In the genomic region with DNA sequence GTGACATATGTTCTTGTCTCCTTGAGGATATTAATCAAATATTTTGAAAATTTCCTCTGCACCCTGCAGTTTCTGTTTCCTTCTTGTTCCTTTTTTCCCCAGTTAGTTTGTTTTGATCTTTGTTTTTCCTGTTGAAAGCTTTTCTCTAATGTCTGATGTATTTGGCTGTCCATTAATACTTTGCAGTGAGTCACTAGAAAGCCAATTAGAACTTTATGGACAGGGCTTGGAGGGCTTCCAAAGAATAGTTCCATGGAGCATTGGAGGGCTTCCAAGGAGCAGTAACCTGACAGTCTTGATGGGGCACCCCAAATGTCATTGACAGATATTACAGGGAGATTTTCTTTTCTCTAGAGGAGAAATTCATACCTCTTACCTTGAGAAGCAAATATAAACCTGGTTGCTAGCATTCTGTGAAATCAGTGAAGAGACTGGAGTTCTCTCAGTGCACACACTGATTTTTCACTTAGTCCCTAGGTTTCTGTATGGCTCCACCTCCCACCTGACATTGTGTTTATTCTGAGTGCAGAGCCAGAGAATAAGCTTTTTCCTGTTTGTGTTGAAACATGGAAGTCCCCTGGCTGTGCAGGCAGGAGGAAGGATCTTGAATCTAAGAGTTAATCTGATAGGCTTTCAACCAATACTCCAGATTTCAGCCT, we compare ENCODE assay signal across 12 cellular contexts. TPM values are rescaled to one million over a fixed set of nuclear protein-coding genes. Genes with fewer than 3 reads are reported as not detected.
A peak's percentile ranks its signal among the peaks of the same experiment; 100 is the strongest.
DNase-seq lines count a peak whose midpoint lies in the region; ATAC-seq and TF ChIP-seq lines count a peak whose summit lies in the region.
"Had no signal": no experiment of that assay in that cellular context is flagged by ENCODE, and none has a peak within 500 bp of the region (broad histone marks: within the 10 kb centered on the region; RNA-seq: fewer than 3 reads in every experiment).

No MANE protein-coding gene starts in this region.

- ATAC-seq in HG03354 (IDR thresholded peaks at IDR 0.05; ENCODE audit: poor library complexity, severe bottlenecking, unreplicated experiment) (no peak), GM21786 (IDR thresholded peaks at IDR 0.05; ENCODE audit: unreplicated experiment) (no peak), HG02973 (IDR thresholded peaks at IDR 0.05; ENCODE audit: unreplicated experiment) (no peak)
- ATAC-seq: A549 had no signal

- peaks cover 47 to 48% of the 10 kb centered on the region in 2 donors for H3K36me3 ChIP-seq in ascending aorta
- H3K36me3 ChIP-seq in right atrium auricular region, result peaks cover 1% of the 10 kb centered on the region
- no peaks in the 10 kb centered on the region for H3K36me3 ChIP-seq in thyroid gland

- H3K9me3 ChIP-seq in ascending aorta (no peaks in the 10 kb centered on the region), right atrium auricular region (no peaks in the 10 kb centered on the region), thyroid gland (no peaks in the 10 kb centered on the region)
- H3K9me3 ChIP-seq: A549 had no signal

- no peak overlapping the region for H3K4me3 ChIP-seq in ascending aorta
- no peak overlapping the region for H3K4me3 ChIP-seq in right atrium auricular region
- H3K4me3 ChIP-seq in thyroid gland (replicated peaks in 1 of 3), result no peak overlapping the region
- H3K4me3 ChIP-seq: A549 had no signal

- H3K27ac ChIP-seq in ascending aorta (peak overlapping the region; percentile 27 to 65), right atrium auricular region (peak overlapping the region; percentile 19 to 45), thyroid gland (peak overlapping the region in 2 of 3 donors; percentile 15 to 39)
- H3K27ac ChIP-seq: A549 had no signal

- DNase-seq in NCI-H1417 (lab: John Stamatoyannopoulos, UW) (peak in 2 of 3 experiments; percentile 14 to 52), NCI-H1417 treated with DMSO at 0.1 percent for 48 hours (lab: John Stamatoyannopoulos, UW) (no peak), ascending aorta (ENCODE audit: low spot score in 2 of 2) (no peak), right atrium auricular region (ENCODE audit: low spot score) (no peak), thyroid gland (no peak)
- DNase-seq: endodermal cell, NCI-H345, T-helper 2 cell had no signal

- H3K4me1 ChIP-seq in ascending aorta (peaks cover 16 to 37% of the 10 kb centered on the region in 2 donors), right atrium auricular region (peaks cover 0 to 34% of the 10 kb centered on the region in 2 donors), thyroid gland (peaks cover 9 to 17% of the 10 kb centered on the region in 2 donors)
- H3K4me1 ChIP-seq: A549 had no signal

- intact Hi-C loops in ascending aorta (cut with DNase I), result no loop called here
- intact Hi-C loops in thyroid gland (cut with DNase I), result no loop called here

- no peak for TF ChIP-seq POLR2A in thyroid gland (IDR thresholded peaks at IDR 0.05)

- H3K27me3 ChIP-seq in ascending aorta, result no peaks in the 10 kb centered on the region
- H3K27me3 ChIP-seq in right atrium auricular region, result no peaks in the 10 kb centered on the region
- no peaks in the 10 kb centered on the region for H3K27me3 ChIP-seq in thyroid gland

- TF ChIP-seq CTCF in ascending aorta (IDR thresholded peaks at IDR 0.05), result no peak
- no peak for TF ChIP-seq CTCF in right atrium auricular region (IDR thresholded peaks at IDR 0.05)
- TF ChIP-seq CTCF in thyroid gland (IDR thresholded peaks at IDR 0.05), result no peak

RNA-seq across cellular contexts. Expression of gene SPARCL1, which starts 26.5 kb away (rescaled TPM):
- total RNA-seq in ascending aorta (830 TPM), right atrium auricular region (100 to 1,000 TPM; 501 to 627 TPM), thyroid gland (100 to 1,000 TPM; 234 to 569 (median 391) TPM)

Comparison
In these comparisons a context has a peak if more than half of its experiments do, and no peak if none do; other contexts are left out.
1. DNase-seq: peak in NCI-H1417 (2 of 3); none in NCI-H1417 treated with DMSO at 0.1 percent for 48 hours (single experiment), ascending aorta (0 of 2), right atrium auricular region (single experiment) and thyroid gland (0 of 2).
2. Peak in every context shown above with its lines, with median percentiles within 50 percentile points of each other: H3K27ac ChIP-seq.